ENCODE assay signal across 8 cellular contexts in the genomic region with DNA sequence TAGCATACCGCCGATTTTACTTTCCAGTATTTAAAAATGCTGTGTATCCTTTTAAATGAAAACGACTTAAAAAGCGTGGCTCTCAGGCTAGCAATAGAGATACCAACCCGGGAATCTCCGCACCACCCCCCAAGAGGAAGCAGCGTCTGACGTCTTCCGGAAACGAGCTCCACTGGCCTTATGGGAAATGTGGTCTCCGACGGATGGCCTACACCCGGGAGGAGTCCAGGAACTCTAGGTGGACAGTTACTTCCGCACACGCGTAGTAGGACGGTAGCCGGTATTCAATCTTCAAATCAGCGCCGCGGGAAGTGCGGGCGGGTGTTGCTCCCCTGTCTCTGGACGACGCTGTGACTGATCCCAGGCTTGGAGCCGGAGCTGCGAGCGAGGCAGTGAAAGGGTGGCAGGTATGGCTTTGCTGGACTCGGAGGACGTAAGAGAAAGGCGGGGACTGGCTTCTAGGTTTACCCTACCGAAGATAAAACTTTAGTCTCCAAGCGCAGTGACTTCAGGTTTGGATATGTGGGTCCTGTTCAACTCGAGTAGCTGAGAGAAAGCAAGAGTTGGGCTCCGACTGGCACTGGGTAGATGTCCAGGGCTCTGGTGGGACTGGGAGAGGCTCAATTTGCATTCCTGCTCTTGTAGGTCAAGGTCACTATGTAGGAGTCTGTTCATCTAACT. TPM values are rescaled to one million over a fixed set of nuclear protein-coding genes. Genes with fewer than 3 reads are reported as not detected.
DNase-seq lines count a peak whose midpoint lies in the region; ATAC-seq, FAIRE-seq and TF ChIP-seq lines count a peak whose summit lies in the region.

Gene ZNF684 (plus strand): TSS at position 257 of the 681 bp plus-strand sequence. CDS start 1,530 bp downstream, outside the sequence.

- DNase-seq in GM12892 (ENCODE audit: insufficient read length): peak; percentile 73
- DNase-seq in NCI-H1436 treated with DMSO at 0.1 percent for 48 hours (lab: John Stamatoyannopoulos, UW): peak; percentile 78
- peak; percentile 73 for DNase-seq in T follicular helper cell (ENCODE audit: low read depth)
- peak; percentile 96 for DNase-seq in amniotic epithelial cell (ENCODE audit: low read depth)
- DNase-seq in left ventricle myocardium inferior: peak; percentile 85
- peak; percentile 38 for DNase-seq in progenitor cell of endocrine pancreas (ENCODE audit: low spot score, unreplicated experiment)
- peak; percentile 89 for DNase-seq in ureter (ENCODE audit: low spot score)

- H3K4me1 ChIP-seq in left ventricle myocardium inferior: peaks cover 28% of the 10 kb centered on the region

- peaks cover 12% of the 10 kb centered on the region for H3K36me3 ChIP-seq in left ventricle myocardium inferior

- peak; percentile 98 for FAIRE-seq in GM12892 (lab: Jason Lieb, UNC)

- H3K27me3 ChIP-seq in left ventricle myocardium inferior (ENCODE audit: low read depth): no peaks in the 10 kb centered on the region

- H3K27me3 Mint-ChIP-seq in progenitor cell of endocrine pancreas: peaks cover 3% of the 10 kb centered on the region

- H3K9me3 Mint-ChIP-seq in progenitor cell of endocrine pancreas (ENCODE audit: low read depth): peaks cover 9% of the 10 kb centered on the region

- peak within 1 kb of the TSS; percentile 91 for H3K4me3 Mint-ChIP-seq in progenitor cell of endocrine pancreas (ENCODE audit: low read depth)

- H3K36me3 Mint-ChIP-seq in progenitor cell of endocrine pancreas (ENCODE audit: insufficient read depth): peaks cover 1% of the 10 kb centered on the region

- peak; percentile 77; the same call in 1 of the 2 replicates for TF ChIP-seq POLR2A in GM12892 (IDR thresholded peaks at IDR 0.05; ENCODE audit: low read depth, low read length)

- H3K27ac Mint-ChIP-seq in progenitor cell of endocrine pancreas: peak within 1 kb of the TSS; percentile 96

- H3K27ac ChIP-seq in left ventricle myocardium inferior (replicated peaks): peak within 1 kb of the TSS; percentile 91

- no peak for TF ChIP-seq CTCF in left ventricle myocardium inferior (IDR thresholded peaks at IDR 0.05; ENCODE audit: borderline replicate concordance)
- TF ChIP-seq CTCF in progenitor cell of endocrine pancreas (IDR thresholded peaks at IDR 0.05; ENCODE audit: unreplicated experiment): no peak

- H3K9me3 ChIP-seq in left ventricle myocardium inferior (replicated peaks): no peaks in the 10 kb centered on the region

- intact Hi-C loops in left ventricle myocardium inferior (cut with micrococcal nuclease): no loop called here

- H3K4me3 ChIP-seq in left ventricle myocardium inferior: peak within 1 kb of the TSS; percentile 76

- peaks cover 19% of the 10 kb centered on the region for H3K4me1 Mint-ChIP-seq in progenitor cell of endocrine pancreas (ENCODE audit: low read depth)

- peak; percentile 93 for ATAC-seq in HG02840 (IDR thresholded peaks at IDR 0.05; ENCODE audit: low FRiP score, unreplicated experiment)

RNA-seq across cellular contexts. Expression of gene ZNF684, which starts in this region (rescaled TPM):
- polyA plus RNA-seq in GM12892 (2012; ENCODE audit: missing spikeins): 4.7 TPM
- total RNA-seq in left ventricle myocardium inferior: 7.8 TPM
- total RNA-seq in progenitor cell of endocrine pancreas: 5.0 and 5.2 TPM in 2 replicates
- total RNA-seq in ureter: 2.3 TPM

Comparison
In these comparisons a context has a peak if more than half of its experiments do, and no peak if none do; other contexts are left out.
1. Peak in every context shown above with its lines: DNase-seq, ATAC-seq, H3K4me3 ChIP-seq and H3K27ac ChIP-seq.
2. DNase-seq: peak in every context shown above with its lines; median percentile 96 in amniotic epithelial cell; 89 in ureter; 85 in left ventricle myocardium inferior; 78 in NCI-H1436 treated with DMSO at 0.1 percent for 48 hours; 73 in GM12892; 73 in T follicular helper cell; 38 in progenitor cell of endocrine pancreas.